In genomic region chr17:16466407-16466806, GRCh38 we compare ENCODE assay signal across 19 cellular contexts.
"Had no signal": no experiment of that assay in that cellular context is flagged by ENCODE, and none has a peak within 500 bp of the region (broad histone marks: within the 10 kb centered on the region; RNA-seq: fewer than 3 reads in every experiment).

No MANE protein-coding gene starts in this region.

- H3K9me3 ChIP-seq: heart left ventricle, SJSA1 had no signal

- H3K27ac ChIP-seq: epithelial cell of prostate, SJSA1 had no signal

- H3K4me3 ChIP-seq: heart left ventricle, lung, SJSA1 had no signal

- FAIRE-seq: frontal cortex had no signal

- H3K27me3 ChIP-seq: heart left ventricle, SJSA1 had no signal

- H3K36me3 ChIP-seq: heart left ventricle had no signal

- DNase-seq: activated CD4-positive, alpha-beta T cell treated with anti-CD3 and anti-CD28 coated beads, Interleukin-2, amount 50 U/mL, for 48 hours; activated CD4-positive, CD25-positive, alpha-beta regulatory T cell treated with anti-CD3 and anti-CD28 coated beads, Interleukin-2, amount 50 U/mL, for 72 hours; activated effector memory CD4-positive, alpha-beta T cell treated with anti-CD3 and anti-CD28 coated beads, Interleukin-2, amount 50 U/mL, for 16 hours; activated naive CD8-positive, alpha-beta T cell treated with anti-CD3 and anti-CD28 coated beads, Interleukin-2, amount 10 ng/mL, durations not matched to agents 7 days and 5 days; activated T-cell treated with anti-CD3 and anti-CD28 coated beads, Interleukin-2, amount 50 U/mL, for 4 hours; anterior cingulate cortex; effector memory CD8-positive, alpha-beta T cell; naive thymus-derived CD4-positive, alpha-beta T cell; retina; stimulated activated CD4-positive, alpha-beta T cell treated with anti-CD3 and anti-CD28 coated beads, Interleukin-4, amount 100 ng/mL, for 1 hour; stimulated activated naive CD4-positive, alpha-beta T cell; substantia nigra; T1000; trophoblast cell had no signal
